ENCODE assay signal across 8 cellular contexts in the genomic region with DNA sequence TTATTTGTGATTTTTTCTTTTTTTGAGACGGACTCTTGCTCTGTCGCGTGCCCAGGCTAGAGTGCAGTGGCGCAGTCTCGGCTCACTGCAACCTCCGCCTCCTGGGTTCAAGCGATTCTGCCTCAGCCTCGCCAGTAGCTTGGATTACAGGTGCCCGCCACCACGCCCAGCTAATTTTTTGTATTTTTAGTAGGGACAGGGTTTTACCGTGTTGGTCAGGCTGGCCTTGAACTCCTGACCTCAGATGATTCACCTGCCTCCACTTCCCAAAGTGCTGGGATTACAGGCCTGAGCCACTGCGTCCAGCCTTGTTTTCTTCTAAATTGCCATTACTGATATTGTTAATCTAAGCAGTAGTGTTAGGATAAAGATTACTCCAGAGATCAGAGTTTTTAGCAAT. TPM values are rescaled to one million over a fixed set of nuclear protein-coding genes. Genes with fewer than 3 reads are reported as not detected.
DNase-seq lines count a peak whose midpoint lies in the region; ATAC-seq and TF ChIP-seq lines count a peak whose summit lies in the region.
"Not testable (repeated sequence)": the region's sequence is repeated elsewhere in the genome, so short reads cannot be mapped to it uniquely, and the experiment has no call there.

No MANE protein-coding gene starts in this region.

- not testable (repeated sequence) for H2BK12ac ChIP-seq in mesenchymal stem cell (ENCODE audit: low read length in 2 of 2)

- H3K4me2 ChIP-seq in DND-41 (ENCODE audit: insufficient read depth, low read length) (peak overlapping the region; percentile 94), MM.1S (ENCODE audit: low read depth, low read length) (peak overlapping the region; percentile 64; the same call in 1 of the 2 replicates), mammary epithelial cell (ENCODE audit: insufficient read depth, low read depth, low read length) (peak overlapping the region; percentile 95), mesenchymal stem cell (ENCODE audit: low read length, poor library complexity, severe bottlenecking) (peak overlapping the region; percentile 52)

- H3K36me3 ChIP-seq in DND-41 (ENCODE audit: insufficient read depth, low read length) = peaks cover 37% of the 10 kb centered on the region
- H3K36me3 ChIP-seq in MM.1S (replicated peaks; ENCODE audit: insufficient read depth, low read length); mammary epithelial cell (ENCODE audit: insufficient read depth, low read length); mesenchymal stem cell (ENCODE audit: control insufficient read depth in 1 of 2, insufficient read depth in 2 of 2, low read depth in 1 of 2, low read length in 2 of 2); prostate gland; transverse colon: not testable (repeated sequence)

- not testable (repeated sequence) for H3K4ac ChIP-seq in mesenchymal stem cell (ENCODE audit: low read depth in 1 of 2, low read length in 2 of 2)

- peak overlapping the region; percentile 96 for H3K4me3 Mint-ChIP-seq in activated CD4-positive, alpha-beta memory T cell treated with anti-CD3 and anti-CD28 coated beads, Interleukin-2, amount 10 ng/mL, durations not matched to agents 7 days and 5 days

- not testable (repeated sequence) for H2AFZ ChIP-seq in DND-41 (ENCODE audit: low read depth, low read length); MM.1S (ENCODE audit: low read length); mammary epithelial cell (ENCODE audit: low read depth, low read length); mesenchymal stem cell (ENCODE audit: low read depth, low read length)

- H2BK15ac ChIP-seq in mesenchymal stem cell (ENCODE audit: low read depth, poor library complexity, severe bottlenecking) = not testable (repeated sequence)

- not testable (repeated sequence) for H4K91ac ChIP-seq in mesenchymal stem cell (ENCODE audit: low read length)

- BruUV-seq in mammary epithelial cell (replicated peaks; lab: Mats Ljungman, UMichigan) = not testable (repeated sequence)

- intact Hi-C loops in mammary epithelial cell (cut with micrococcal nuclease) = not testable (repeated sequence)
- intact Hi-C loops in prostate gland (cut with DNase I) = loop anchor here (10.0 kb wide), 1 partner anchor 1183 kb away; the partner anchor contains the start of gene IL6ST
- intact Hi-C loops in transverse colon (cut with DNase I; ENCODE audit: low total_unique reads) = loop anchor here (5.0 kb wide), 1 partner anchor 1279 kb away; no protein-coding TSS in a partner anchor

- H3K4me1 ChIP-seq in DND-41 (ENCODE audit: insufficient read depth, low read length) (peaks cover 71% of the 10 kb centered on the region), MM.1S (ENCODE audit: low read length) (peaks cover 22% of the 10 kb centered on the region), mammary epithelial cell (ENCODE audit: insufficient read depth, low read length) (peaks cover 18% of the 10 kb centered on the region), transverse colon (peaks cover 0 to 64% (median 38%) of the 10 kb centered on the region in 4 donors)
- H3K4me1 ChIP-seq in mesenchymal stem cell (ENCODE audit: control insufficient read depth, insufficient read depth, low read depth, low read length); prostate gland (replicated peaks): not testable (repeated sequence)

- H4K20me1 ChIP-seq in DND-41 (ENCODE audit: insufficient read depth, low read length) (peaks cover 77% of the 10 kb centered on the region), MM.1S (ENCODE audit: insufficient read depth, low read length) (peaks cover 58% of the 10 kb centered on the region)
- not testable (repeated sequence) for H4K20me1 ChIP-seq in mammary epithelial cell (ENCODE audit: insufficient read depth, low read length)

- not testable (repeated sequence) for H3K23ac ChIP-seq in mesenchymal stem cell (ENCODE audit: low read length in 2 of 2)

- dilution Hi-C loops in mammary epithelial cell (cut with HindIII; ENCODE audit: low sequenced_read_pairs) = not testable (repeated sequence)

- not testable (repeated sequence) for H3K9me3 ChIP-seq in DND-41 (ENCODE audit: insufficient read depth, low read length, severe bottlenecking); MM.1S (replicated peaks; ENCODE audit: insufficient read depth, low read length); mammary epithelial cell (replicated peaks; ENCODE audit: insufficient read depth, low read length); mesenchymal stem cell (ENCODE audit: control insufficient read depth, low read length); prostate gland; transverse colon

- in situ Hi-C loops in mammary epithelial cell (cut with MboI; ENCODE audit: low sequenced_read_pairs in 2 of 2); transverse colon (cut with MboI; ENCODE audit: low pct_ligation_motif_present in 1 of 4, low pct_unique_long_range_greater_than_20kb in 1 of 4, low sequenced_read_pairs in 3 of 4): not testable (repeated sequence)

- WGBS in mammary epithelial cell (ENCODE audit: low coverage, missing lambda C conversion rate) = 83% methylated on average over 12 of the region's 12 CpGs
- WGBS in mesenchymal stem cell = 89% methylated on average over 11 of the region's 12 CpGs
- WGBS in prostate gland = 72% methylated on average over 12 of the region's 12 CpGs
- WGBS in transverse colon (ENCODE audit: low coverage in 1 of 2), 2 donors = 49 to 55% methylated on average over 11 to 12 of the region's 12 CpGs

- not testable (repeated sequence) for DNase-seq in DND-41; MM.1S; activated CD4-positive, alpha-beta memory T cell treated with anti-CD3 and anti-CD28 coated beads, Interleukin-2, amount 10 ng/mL, durations not matched to agents 7 days and 5 days; mammary epithelial cell; fibroblast of the aortic adventitia (ENCODE audit: low read depth); mesenchymal stem cell; prostate gland (ENCODE audit: low spot score); transverse colon

- not testable (repeated sequence) for H3K9me2 ChIP-seq in MM.1S (replicated peaks; ENCODE audit: insufficient read depth, low read length)

- peak overlapping the region; percentile 75 to 76; a peak in 3 of 4 replicates for H3K4me3 ChIP-seq in DND-41 (ENCODE audit: low read depth in 1 of 2, low read length in 2 of 2)
- H3K4me3 ChIP-seq in MM.1S (ENCODE audit: low read length) = peak overlapping the region; percentile 24
- H3K4me3 ChIP-seq in mammary epithelial cell (replicated peaks in 1 of 3; ENCODE audit: insufficient read depth in 1 of 3, low read depth in 2 of 3, low read length in 3 of 3) = peak overlapping the region; percentile 6 to 91 (median 26)
- H3K4me3 ChIP-seq in fibroblast of the aortic adventitia (ENCODE audit: low read depth, low read length) = peak overlapping the region; percentile 36
- H3K4me3 ChIP-seq in mesenchymal stem cell (ENCODE audit: insufficient read depth in 1 of 2, low read depth in 1 of 2, low read length in 2 of 2) = peak overlapping the region in 1 of 2 experiments; percentile 95
- H3K4me3 ChIP-seq in prostate gland = peak overlapping the region; percentile 1 to 25
- H3K4me3 ChIP-seq in transverse colon = peak overlapping the region; percentile 10 to 78 (median 20)

- not testable (repeated sequence) for H3K18ac ChIP-seq in mesenchymal stem cell (ENCODE audit: low read depth in 1 of 2, low read length in 2 of 2)

- not testable (repeated sequence) for H4K8ac ChIP-seq in mesenchymal stem cell (ENCODE audit: low read length)

- H3K4me1 Mint-ChIP-seq in activated CD4-positive, alpha-beta memory T cell treated with anti-CD3 and anti-CD28 coated beads, Interleukin-2, amount 10 ng/mL, durations not matched to agents 7 days and 5 days = peaks cover 51% of the 10 kb centered on the region

- peaks cover 37% of the 10 kb centered on the region for H3F3A ChIP-seq in MM.1S (ENCODE audit: insufficient read depth, low read length)

- POLR2A ChIA-PET in activated CD4-positive, alpha-beta memory T cell treated with anti-CD3 and anti-CD28 coated beads, Interleukin-2, amount 10 ng/mL, durations not matched to agents 7 days and 5 days (lab: Charles Lee) = not testable (repeated sequence)

- ATAC-seq in DND-41 (ENCODE audit: insufficient read depth, low read depth) = not testable (repeated sequence)

- H2BK5ac ChIP-seq in mesenchymal stem cell (ENCODE audit: low read depth, low read length, poor library complexity, severe bottlenecking) = not testable (repeated sequence)

- not testable (repeated sequence) for H3K27me3 Mint-ChIP-seq in activated CD4-positive, alpha-beta memory T cell treated with anti-CD3 and anti-CD28 coated beads, Interleukin-2, amount 10 ng/mL, durations not matched to agents 7 days and 5 days

- not testable (repeated sequence) for H2AK5ac ChIP-seq in mesenchymal stem cell (ENCODE audit: low read length, severe bottlenecking)

- H3K9me3 Mint-ChIP-seq in activated CD4-positive, alpha-beta memory T cell treated with anti-CD3 and anti-CD28 coated beads, Interleukin-2, amount 10 ng/mL, durations not matched to agents 7 days and 5 days = not testable (repeated sequence)

- not testable (repeated sequence) for TF ChIP-seq EP300 in transverse colon (IDR thresholded peaks at IDR 0.05; ENCODE audit: low read depth)

- H3K36me3 Mint-ChIP-seq in activated CD4-positive, alpha-beta memory T cell treated with anti-CD3 and anti-CD28 coated beads, Interleukin-2, amount 10 ng/mL, durations not matched to agents 7 days and 5 days (ENCODE audit: low read depth) = peaks cover 74% of the 10 kb centered on the region

- H3K14ac ChIP-seq in mesenchymal stem cell (ENCODE audit: low read length in 2 of 2) = not testable (repeated sequence)

- not testable (repeated sequence) for H3K79me1 ChIP-seq in mesenchymal stem cell (replicated peaks; ENCODE audit: low read length, poor library complexity, severe bottlenecking)

- not testable (repeated sequence) for H2BK120ac ChIP-seq in mesenchymal stem cell (ENCODE audit: low read depth, low read length)

- CTCF ChIA-PET in activated CD4-positive, alpha-beta memory T cell treated with anti-CD3 and anti-CD28 coated beads, Interleukin-2, amount 10 ng/mL, durations not matched to agents 7 days and 5 days (lab: Charles Lee); mammary epithelial cell (lab: Charles Lee; ENCODE audit: low non-redundant PET): not testable (repeated sequence)

- peaks cover 94% of the 10 kb centered on the region for H3K79me2 ChIP-seq in DND-41 (ENCODE audit: insufficient read depth, low read length)
- peaks cover 94% of the 10 kb centered on the region for H3K79me2 ChIP-seq in MM.1S (ENCODE audit: low read length)
- peaks cover 93% of the 10 kb centered on the region for H3K79me2 ChIP-seq in mammary epithelial cell (ENCODE audit: insufficient read depth, low read length)

- TF ChIP-seq CTCF in DND-41 (IDR thresholded peaks at IDR 0.05; ENCODE audit: borderline replicate concordance, extremely low read depth, low read length, poor library complexity, severe bottlenecking); MM.1S (IDR thresholded peaks at IDR 0.05; ENCODE audit: low read length); mammary epithelial cell (conservative IDR thresholded peaks at IDR 0.05 in 1 of 2, IDR thresholded peaks at IDR 0.05 in 1 of 2; ENCODE audit: extremely low read depth in 1 of 2, insufficient read depth in 1 of 2, low read depth in 1 of 2, low read length in 2 of 2); fibroblast of the aortic adventitia (IDR thresholded peaks at IDR 0.05; ENCODE audit: insufficient read depth, low read length); prostate gland (IDR thresholded peaks at IDR 0.05); transverse colon (IDR thresholded peaks at IDR 0.05): not testable (repeated sequence)

- not testable (repeated sequence) for TF ChIP-seq POLR2A in prostate gland (IDR thresholded peaks at IDR 0.05); transverse colon (IDR thresholded peaks at IDR 0.05)

- H3K27ac ChIP-seq in DND-41 (ENCODE audit: low read length) = peak overlapping the region; percentile 39; the same call in 1 of the 2 replicates
- not testable (repeated sequence) for H3K27ac ChIP-seq in MM.1S (ENCODE audit: low read length); mesenchymal stem cell (ENCODE audit: low read length, poor library complexity, severe bottlenecking); prostate gland
- H3K27ac ChIP-seq in mammary epithelial cell (ENCODE audit: insufficient read depth, low read depth, low read length) = peak overlapping the region; percentile 11
- peak overlapping the region in 3 of 4 donors; percentile 22 to 95 (median 46) for H3K27ac ChIP-seq in transverse colon

- H3K9ac ChIP-seq in DND-41 (ENCODE audit: low read depth, low read length) (peak overlapping the region; percentile 91), mesenchymal stem cell (ENCODE audit: low read length) (peak overlapping the region; percentile 100)
- H3K9ac ChIP-seq in MM.1S (ENCODE audit: low read length); mammary epithelial cell (ENCODE audit: insufficient read depth, low read length): not testable (repeated sequence)

- H3K27ac Mint-ChIP-seq in activated CD4-positive, alpha-beta memory T cell treated with anti-CD3 and anti-CD28 coated beads, Interleukin-2, amount 10 ng/mL, durations not matched to agents 7 days and 5 days = not testable (repeated sequence)

- H3K27me3 ChIP-seq in DND-41 (ENCODE audit: insufficient read depth, low read length, poor library complexity); MM.1S (replicated peaks; ENCODE audit: insufficient read depth, low read length); mammary epithelial cell (ENCODE audit: insufficient read depth, low read length); mesenchymal stem cell (ENCODE audit: control insufficient read depth in 1 of 2, insufficient read depth in 1 of 2, low read length in 2 of 2); prostate gland (replicated peaks; ENCODE audit: insufficient read depth); transverse colon: not testable (repeated sequence)

RNA-seq across cellular contexts. Expression of gene GPBP1, which starts 4.4 kb away (rescaled TPM):
- 100 to 1,000 TPM; 105 to 109 TPM for total RNA-seq in activated CD4-positive, alpha-beta memory T cell treated with anti-CD3 and anti-CD28 coated beads, Interleukin-2, amount 10 ng/mL, durations not matched to agents 7 days and 5 days
- total RNA-seq in mammary epithelial cell (10 to 100 TPM; 39.7 to 55.6 TPM), fibroblast of the aortic adventitia (ENCODE audit: low replicate concordance) (73.6 and 113 TPM in 2 replicates), prostate gland (10 to 100 TPM; 63.4 to 84.6 TPM), transverse colon (10 to 100 TPM; 36.7 to 95.1 (median 75.6) TPM)
- polyA plus RNA-seq in mammary epithelial cell = 18.4 TPM
- 27.1 TPM for polyA minus RNA-seq in mammary epithelial cell
- 35.5 TPM for polyA plus RNA-seq in mesenchymal stem cell (2013, experiment 1 of 2)
- 37.4 TPM for polyA plus RNA-seq in mesenchymal stem cell (2013, experiment 2 of 2)
